Comparison of ENCODE assay signal across 1 cellular context in the genomic region with DNA sequence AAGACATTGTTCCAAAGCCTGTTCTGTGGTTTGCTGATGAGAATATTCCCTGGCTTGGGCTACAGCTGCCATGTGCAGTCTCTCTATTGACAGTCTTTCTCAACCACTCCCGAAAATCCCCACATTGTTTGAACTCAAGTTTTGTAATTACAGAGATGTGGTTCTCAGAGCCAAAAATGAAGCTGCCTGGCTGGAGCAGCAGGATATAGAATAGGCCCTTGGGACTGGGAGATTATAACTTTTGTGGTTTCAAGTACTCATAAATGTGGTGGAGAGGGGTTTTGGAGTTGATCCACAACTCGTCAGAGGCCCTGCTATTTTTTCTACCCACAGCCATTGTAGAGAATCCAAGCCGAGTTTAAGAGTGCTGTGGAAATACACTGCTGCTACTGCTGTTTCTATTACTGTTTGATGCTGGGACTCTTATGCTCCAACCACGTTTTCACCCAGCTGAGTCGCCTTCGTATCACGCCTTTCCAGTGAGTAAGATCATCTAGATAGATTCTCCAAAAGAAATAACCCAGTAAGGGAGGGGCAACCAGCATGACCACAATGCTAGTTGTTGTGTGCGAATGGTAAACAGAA.
TF ChIP-seq lines count a peak whose summit lies in the region.

No MANE protein-coding gene starts in this region.

TF ChIP-seq in HepG2, 621 proteins besides CTCF, POLR2A, EP300 and RAD21 (continued from another document):
- TF ChIP-seq ZBED4 (CRISPR knock-in tag; IDR thresholded peaks at IDR 0.05; ENCODE audit: borderline replicate concordance) (no peak), ZNF747 (CRISPR knock-in tag; IDR thresholded peaks at IDR 0.05; ENCODE audit: borderline replicate concordance) (no peak), ZNF136 (CRISPR knock-in tag; IDR thresholded peaks at IDR 0.05; ENCODE audit: low read depth) (no peak), ZNF770 (CRISPR knock-in tag; IDR thresholded peaks at IDR 0.05) (no peak), ATF4 (CRISPR knock-in tag; IDR thresholded peaks at IDR 0.05) (no peak), UBTF (CRISPR knock-in tag; IDR thresholded peaks at IDR 0.05) (no peak)
TF ChIP-seq in HepG2: peak in this region for 0.
